In the genomic region with DNA sequence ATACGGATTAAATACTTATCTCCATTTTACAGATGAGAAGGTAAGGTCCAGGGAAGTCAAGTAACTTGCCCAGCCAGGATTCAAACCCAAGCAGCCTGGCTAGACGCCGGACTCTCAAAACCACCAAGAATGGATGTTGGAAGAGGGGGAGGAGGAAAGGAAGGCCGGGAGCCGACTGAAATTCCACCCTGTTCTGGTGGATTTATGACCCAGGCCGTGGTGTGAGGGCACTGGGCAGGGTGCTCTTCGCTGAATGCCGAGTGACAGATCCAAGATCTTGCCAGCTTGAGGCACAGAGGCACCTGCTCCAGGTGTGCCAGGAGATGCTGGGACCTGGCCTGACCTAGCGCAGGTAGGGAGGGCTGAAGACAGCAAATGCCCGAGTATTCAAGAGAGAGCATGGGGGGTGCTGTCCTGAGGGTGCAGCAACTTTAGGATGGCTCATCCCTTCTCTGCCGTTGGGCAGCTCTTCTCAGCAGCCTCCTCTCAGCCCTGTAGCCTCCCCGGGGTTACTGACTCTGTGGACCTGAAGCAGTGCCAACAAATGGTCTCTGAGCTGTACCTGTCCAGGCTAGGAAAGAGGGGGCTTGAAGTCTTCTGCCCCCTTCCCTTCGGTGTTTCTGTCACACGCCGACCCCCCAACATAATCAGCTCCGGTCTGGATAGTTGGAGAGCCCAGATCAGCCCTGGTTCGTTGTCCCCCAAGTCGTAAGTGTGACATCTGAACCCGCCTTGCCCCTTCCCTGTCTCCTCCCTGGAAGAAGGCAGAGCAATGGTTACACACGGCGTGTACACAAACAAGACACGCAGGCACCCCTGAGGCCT, we compare ENCODE assay signal across 1 cellular context.
TF ChIP-seq lines count a peak whose summit lies in the region.

No MANE protein-coding gene starts in this region.

TF ChIP-seq in HepG2, 621 proteins besides CTCF, POLR2A, EP300 and RAD21 (continued from another document and continues in another):
- TF ChIP-seq KIAA2018 (CRISPR knock-in tag; IDR thresholded peaks at IDR 0.05; ENCODE audit: borderline replicate concordance) (no peak), MAX (IDR thresholded peaks at IDR 0.05) (0 out of 2 replicates have a peak, but pooled peaks have one; percentile 33), NFKB2 (CRISPR knock-in tag; IDR thresholded peaks at IDR 0.05; ENCODE audit: borderline replicate concordance) (no peak), CSRNP1 (CRISPR knock-in tag; IDR thresholded peaks at IDR 0.05) (no peak), ZNF775 (CRISPR knock-in tag; IDR thresholded peaks at IDR 0.05; ENCODE audit: borderline replicate concordance) (no peak), KMT2A (CRISPR knock-in tag; IDR thresholded peaks at IDR 0.05) (no peak), ZFP90 (CRISPR knock-in tag; IDR thresholded peaks at IDR 0.05; ENCODE audit: borderline replicate concordance) (no peak), ZNF446 (CRISPR knock-in tag; IDR thresholded peaks at IDR 0.05) (no peak), MXD4 (CRISPR knock-in tag; IDR thresholded peaks at IDR 0.05) (no peak), ZMYM2 (CRISPR knock-in tag; IDR thresholded peaks at IDR 0.05) (no peak), CAMTA2 (CRISPR knock-in tag; IDR thresholded peaks at IDR 0.05; ENCODE audit: borderline replicate concordance) (no peak), ZFP82 (CRISPR knock-in tag; IDR thresholded peaks at IDR 0.05; ENCODE audit: borderline replicate concordance) (no peak), SRSF1 (optimal IDR thresholded peaks at IDR 0.05; ENCODE audit: low read depth, low read length) (no peak), ZNF547 (CRISPR knock-in tag; IDR thresholded peaks at IDR 0.05) (0 out of 2 replicates have a peak, but pooled peaks have one; percentile 66), PAXIP1 (CRISPR knock-in tag; conservative IDR thresholded peaks at IDR 0.05) (0 out of 2 replicates have a peak, but pooled peaks have one; percentile 23), SMYD3 (CRISPR knock-in tag; IDR thresholded peaks at IDR 0.05) (no peak), ZNF44 (CRISPR knock-in tag; IDR thresholded peaks at IDR 0.05) (peak; percentile 64; the same call in 1 of the 2 replicates), MEIS2 (CRISPR knock-in tag; IDR thresholded peaks at IDR 0.05) (no peak), KDM3A (CRISPR knock-in tag; IDR thresholded peaks at IDR 0.05; ENCODE audit: low read depth) (no peak), PHF8 (CRISPR knock-in tag; IDR thresholded peaks at IDR 0.05) (no peak), TFE3 (CRISPR knock-in tag; IDR thresholded peaks at IDR 0.05) (no peak), ZNF878 (CRISPR knock-in tag; IDR thresholded peaks at IDR 0.05) (no peak), JARID2 (CRISPR knock-in tag; IDR thresholded peaks at IDR 0.05; ENCODE audit: insufficient replicate concordance) (no peak), PAWR (CRISPR knock-in tag; IDR thresholded peaks at IDR 0.05; ENCODE audit: borderline replicate concordance) (no peak), TBP (CRISPR knock-in tag; IDR thresholded peaks at IDR 0.05) (no peak), ATF1 (CRISPR knock-in tag; IDR thresholded peaks at IDR 0.05) (no peak)
- TF ChIP-seq, protein P1, sequence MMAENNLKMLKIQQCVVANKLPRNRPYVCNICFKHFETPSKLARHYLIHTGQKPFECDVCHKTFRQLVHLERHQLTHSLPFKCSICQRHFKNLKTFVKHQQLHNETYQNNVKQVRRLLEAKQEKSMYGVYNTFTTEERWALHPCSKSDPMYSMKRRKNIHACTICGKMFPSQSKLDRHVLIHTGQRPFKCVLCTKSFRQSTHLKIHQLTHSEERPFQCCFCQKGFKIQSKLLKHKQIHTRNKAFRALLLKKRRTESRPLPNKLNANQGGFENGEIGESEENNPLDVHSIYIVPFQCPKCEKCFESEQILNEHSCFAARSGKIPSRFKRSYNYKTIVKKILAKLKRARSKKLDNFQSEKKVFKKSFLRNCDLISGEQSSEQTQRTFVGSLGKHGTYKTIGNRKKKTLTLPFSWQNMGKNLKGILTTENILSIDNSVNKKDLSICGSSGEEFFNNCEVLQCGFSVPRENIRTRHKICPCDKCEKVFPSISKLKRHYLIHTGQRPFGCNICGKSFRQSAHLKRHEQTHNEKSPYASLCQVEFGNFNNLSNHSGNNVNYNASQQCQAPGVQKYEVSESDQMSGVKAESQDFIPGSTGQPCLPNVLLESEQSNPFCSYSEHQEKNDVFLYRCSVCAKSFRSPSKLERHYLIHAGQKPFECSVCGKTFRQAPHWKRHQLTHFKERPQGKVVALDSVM (CRISPR knock-in tag; IDR thresholded peaks at IDR 0.05): 0 out of 2 replicates have a peak, but pooled peaks have one; percentile 23
- TF ChIP-seq, protein P2, sequence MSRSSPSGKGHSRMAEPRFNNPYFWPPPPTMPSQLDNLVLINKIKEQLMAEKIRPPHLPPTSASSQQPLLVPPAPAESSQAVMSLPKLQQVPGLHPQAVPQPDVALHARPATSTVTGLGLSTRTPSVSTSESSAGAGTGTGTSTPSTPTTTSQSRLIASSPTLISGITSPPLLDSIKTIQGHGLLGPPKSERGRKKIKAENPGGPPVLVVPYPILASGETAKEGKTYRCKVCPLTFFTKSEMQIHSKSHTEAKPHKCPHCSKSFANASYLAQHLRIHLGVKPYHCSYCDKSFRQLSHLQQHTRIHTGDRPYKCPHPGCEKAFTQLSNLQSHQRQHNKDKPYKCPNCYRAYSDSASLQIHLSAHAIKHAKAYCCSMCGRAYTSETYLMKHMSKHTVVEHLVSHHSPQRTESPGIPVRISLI (CRISPR knock-in tag; IDR thresholded peaks at IDR 0.05; ENCODE audit: borderline replicate concordance): 0 out of 2 replicates have a peak, but pooled peaks have one; percentile 13
- TF ChIP-seq, protein P3, sequence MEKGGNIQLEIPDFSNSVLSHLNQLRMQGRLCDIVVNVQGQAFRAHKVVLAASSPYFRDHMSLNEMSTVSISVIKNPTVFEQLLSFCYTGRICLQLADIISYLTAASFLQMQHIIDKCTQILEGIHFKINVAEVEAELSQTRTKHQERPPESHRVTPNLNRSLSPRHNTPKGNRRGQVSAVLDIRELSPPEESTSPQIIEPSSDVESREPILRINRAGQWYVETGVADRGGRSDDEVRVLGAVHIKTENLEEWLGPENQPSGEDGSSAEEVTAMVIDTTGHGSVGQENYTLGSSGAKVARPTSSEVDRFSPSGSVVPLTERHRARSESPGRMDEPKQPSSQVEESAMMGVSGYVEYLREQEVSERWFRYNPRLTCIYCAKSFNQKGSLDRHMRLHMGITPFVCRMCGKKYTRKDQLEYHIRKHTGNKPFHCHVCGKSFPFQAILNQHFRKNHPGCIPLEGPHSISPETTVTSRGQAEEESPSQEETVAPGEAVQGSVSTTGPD (CRISPR knock-in tag; IDR thresholded peaks at IDR 0.05): no peak
